Comparison of ENCODE assay signal across 8 cellular contexts in genomic region chr7:32669173-32669870, GRCh38.
DNase-seq lines count a peak whose midpoint lies in the region; ATAC-seq and TF ChIP-seq lines count a peak whose summit lies in the region.
"Not testable (repeated sequence)": the region's sequence is repeated elsewhere in the genome, so short reads cannot be mapped to it uniquely, and the experiment has no call there.

No MANE protein-coding gene starts in this region.

- not testable (repeated sequence) for H3K4me3 ChIP-seq in brain microvascular endothelial cell (ENCODE audit: low read depth, low read length); upper lobe of left lung

- not testable (repeated sequence) for H3K36me3 ChIP-seq in brain microvascular endothelial cell (replicated peaks); upper lobe of left lung

- TF ChIP-seq POLR2A in upper lobe of left lung (IDR thresholded peaks at IDR 0.05), result not testable (repeated sequence)

- not testable (repeated sequence) for H3K9me3 ChIP-seq in upper lobe of left lung

- intact Hi-C loops in Right ventricle myocardium superior (cut with DNase I), result not testable (repeated sequence)

- H3K27me3 ChIP-seq in brain microvascular endothelial cell (replicated peaks); upper lobe of left lung: not testable (repeated sequence)

- 44 to 58% methylated on average over 3 of the region's 3 CpGs for WGBS in upper lobe of left lung, 2 donors

- H3K27ac ChIP-seq in brain microvascular endothelial cell (peak overlapping the region; percentile 84), upper lobe of left lung (peak overlapping the region in 1 of 4 donors; percentile 52)

- DNase-seq in DMS 273 (lab: John Stamatoyannopoulos, UW; ENCODE audit: unreplicated experiment), result peak; percentile 76
- peak; percentile 24 for DNase-seq in NCI-H2029 treated with DMSO at 0.1 percent for 48 hours (lab: John Stamatoyannopoulos, UW)
- peak; percentile 52 for DNase-seq in SHP77 treated with DMSO at 0.1 percent for 48 hours (lab: John Stamatoyannopoulos, UW)
- peak; percentile 84 for DNase-seq in brain microvascular endothelial cell
- DNase-seq in Right ventricle myocardium superior, result not testable (repeated sequence)
- DNase-seq in mucosa of gallbladder (ENCODE audit: low spot score), result peak; percentile 62
- DNase-seq in upper lobe of left lung, result peak in 1 of 2 donors; percentile 60

- in situ Hi-C loops in brain microvascular endothelial cell (cut with HindIII; ENCODE audit: low pct_ligation_motif_present, low sequenced_read_pairs), result not testable (repeated sequence)

- ATAC-seq in HG03432 (IDR thresholded peaks at IDR 0.05; ENCODE audit: unreplicated experiment), result peak; percentile 56
- peak; percentile 64 for ATAC-seq in Right ventricle myocardium superior (ENCODE audit: poor library complexity)
- peak; percentile 40 to 78 for ATAC-seq in upper lobe of left lung (ENCODE audit: low FRiP score in 2 of 2)

- TF ChIP-seq CTCF in brain microvascular endothelial cell (IDR thresholded peaks at IDR 0.05; ENCODE audit: low read depth, low read length, missing control alignments); upper lobe of left lung (IDR thresholded peaks at IDR 0.05): not testable (repeated sequence)

- TF ChIP-seq EP300 in upper lobe of left lung (IDR thresholded peaks at IDR 0.05), result not testable (repeated sequence)

- H3K4me1 ChIP-seq in upper lobe of left lung, result not testable (repeated sequence)
